In the genomic region with DNA sequence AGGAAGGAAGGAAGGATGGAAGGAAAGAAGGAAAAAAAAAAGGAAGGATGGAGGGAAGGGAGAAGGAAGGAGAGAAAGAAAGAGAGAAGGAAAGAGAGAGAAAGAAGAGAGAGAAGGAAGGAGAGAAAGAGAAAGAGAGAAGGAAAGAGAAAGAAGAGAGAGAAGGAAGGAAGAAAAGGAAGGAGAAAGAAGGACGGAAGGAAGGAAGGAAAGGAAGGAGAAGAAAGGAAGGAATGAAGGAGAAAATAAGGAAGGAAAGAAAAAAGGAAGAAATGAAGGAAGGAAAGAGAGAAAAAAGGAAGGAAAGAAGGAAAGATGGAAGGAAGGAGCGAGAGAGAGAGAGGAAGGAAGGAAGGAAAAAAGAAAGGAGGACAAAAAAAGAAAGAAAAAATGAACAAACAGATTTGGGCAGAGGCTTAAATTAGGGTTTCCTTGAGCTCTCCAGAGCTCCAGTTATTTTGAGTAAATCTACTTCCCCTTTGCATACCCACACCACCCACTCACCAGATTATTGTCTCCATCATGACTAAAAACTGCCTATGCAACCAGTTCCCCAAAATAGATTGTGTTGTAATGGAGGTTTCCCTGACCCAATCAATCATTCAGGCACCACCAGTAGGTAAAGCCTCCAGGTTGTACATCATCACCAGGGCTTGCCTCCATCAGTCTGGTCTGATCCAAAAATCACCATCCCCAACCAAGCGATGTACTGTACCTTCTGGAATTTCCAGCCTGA, we compare ENCODE assay signal across 15 cellular contexts.
DNase-seq lines count a peak whose midpoint lies in the region; ATAC-seq lines count a peak whose summit lies in the region.
"Had no signal": no experiment of that assay in that cellular context is flagged by ENCODE, and none has a peak within 500 bp of the region (broad histone marks: within the 10 kb centered on the region; RNA-seq: fewer than 3 reads in every experiment).

No MANE protein-coding gene starts in this region.

- POLR2A ChIA-PET in CD8-positive, alpha-beta memory T cell (lab: Charles Lee), result no interaction called here

- 82 to 92% methylated on average over 3 of the region's 3 CpGs for WGBS in aorta, 2 donors

- peak overlapping the region in 10 of 11 experiments; percentile 31 to 79 (median 62); a peak in 19 of 22 replicates for H3K27ac ChIP-seq in BLaER1 treated with 17β-estradiol and CSF1 and Interleukin-3, amounts not matched to agents 10 nM and 100 nM
- H3K27ac ChIP-seq in CD8-positive, alpha-beta memory T cell (ENCODE audit: low read depth, low read length), result no peak overlapping the region
- no peak overlapping the region for H3K27ac ChIP-seq in aorta (ENCODE audit: low read depth in 1 of 2, low read length in 2 of 2)

- peak overlapping the region in 3 of 11 experiments; percentile 20 to 58 (median 47); a peak in 3 of 22 replicates for H3K9ac ChIP-seq in BLaER1 treated with 17β-estradiol and CSF1 and Interleukin-3, amounts not matched to agents 10 nM and 100 nM

- ATAC-seq in GM19351 (IDR thresholded peaks at IDR 0.05; ENCODE audit: unreplicated experiment) (peak; percentile 79), HG03060 (IDR thresholded peaks at IDR 0.05; ENCODE audit: low read depth, unreplicated experiment) (peak; percentile 88), aorta (ENCODE audit: low FRiP score) (no peak), HG03139 (IDR thresholded peaks at IDR 0.05; ENCODE audit: unreplicated experiment) (no peak)
- ATAC-seq: activated T-cell treated with anti-CD3 and anti-CD28 coated beads, Interleukin-2, amount 50 U/mL, for 72 hours; T-cell had no signal

- H3K4me2 ChIP-seq in BLaER1 treated with 17β-estradiol and CSF1 and Interleukin-3, amounts not matched to agents 10 nM and 100 nM, result peak overlapping the region in 9 of 11 experiments; percentile 2 to 69 (median 51); a peak in 18 of 22 replicates

- intact Hi-C loops in aorta (cut with DNase I), result no loop called here

- no peak overlapping the region for H3K27ac Mint-ChIP-seq in CD8-positive, alpha-beta memory T cell
- H3K27ac Mint-ChIP-seq: T-cell, type B pancreatic cell had no signal

- peaks cover 0 to 5% (median 0%) of the 10 kb centered on the region in 11 experiments; a peak in 2 of 22 replicates for H3K27me3 ChIP-seq in BLaER1 treated with 17β-estradiol and CSF1 and Interleukin-3, amounts not matched to agents 10 nM and 100 nM
- no peaks in the 10 kb centered on the region for H3K27me3 ChIP-seq in CD8-positive, alpha-beta memory T cell (ENCODE audit: insufficient read depth, low read length, poor library complexity, severe bottlenecking)
- H3K27me3 ChIP-seq in aorta (ENCODE audit: control insufficient read depth in 1 of 2, insufficient read depth in 2 of 2, low read length in 1 of 2), result no peaks in the 10 kb centered on the region

- H3K4me1 Mint-ChIP-seq in CD8-positive, alpha-beta memory T cell, result no peaks in the 10 kb centered on the region
- H3K4me1 Mint-ChIP-seq: T-cell had no signal

- H3K36me3 Mint-ChIP-seq in CD8-positive, alpha-beta memory T cell, result no peaks in the 10 kb centered on the region
- H3K36me3 Mint-ChIP-seq: T-cell, type B pancreatic cell had no signal

- no peaks in the 10 kb centered on the region for H3K36me3 ChIP-seq in BLaER1 treated with 17β-estradiol and CSF1 and Interleukin-3, amounts not matched to agents 10 nM and 100 nM
- H3K36me3 ChIP-seq in CD8-positive, alpha-beta memory T cell (ENCODE audit: insufficient read depth, low read length), result no peaks in the 10 kb centered on the region
- no peaks in the 10 kb centered on the region for H3K36me3 ChIP-seq in aorta (ENCODE audit: control insufficient read depth in 1 of 2, insufficient read depth in 2 of 2, low read length in 1 of 2)

- DNase-seq in NOMO-1 (lab: John Stamatoyannopoulos, UW; ENCODE audit: unreplicated experiment in 2 of 2) (peak; percentile 53 to 54), aorta (no peak), GM19238 (ENCODE audit: insufficient read length, low spot score) (no peak)
- DNase-seq in CD8-positive, alpha-beta memory T cell, result no peak
- DNase-seq: activated CD4-positive, alpha-beta T cell treated with anti-CD3 and anti-CD28 coated beads for 48 hours; activated T-cell treated with anti-CD3 and anti-CD28 coated beads, Interleukin-2, amount 50 U/mL, for 72 hours; amygdala; NCI-H2029; nucleus accumbens; T-cell had no signal

- H3K4me3 Mint-ChIP-seq in CD8-positive, alpha-beta memory T cell, result no peak overlapping the region
- H3K4me3 Mint-ChIP-seq: activated T-cell treated with anti-CD3 and anti-CD28 coated beads, Interleukin-2, amount 50 U/mL, for 72 hours; T-cell; type B pancreatic cell had no signal

- peaks cover 0 to 5% (median 0%) of the 10 kb centered on the region in 11 experiments; a peak in 4 of 22 replicates for H3K9me3 ChIP-seq in BLaER1 treated with 17β-estradiol and CSF1 and Interleukin-3, amounts not matched to agents 10 nM and 100 nM (replicated peaks in 1 of 11)
- H3K9me3 ChIP-seq in CD8-positive, alpha-beta memory T cell (ENCODE audit: low read length), result no peaks in the 10 kb centered on the region
- H3K9me3 ChIP-seq in aorta (ENCODE audit: control insufficient read depth, low read length), result no peaks in the 10 kb centered on the region

- no peak overlapping the region for H3K4me3 ChIP-seq in BLaER1 treated with 17β-estradiol and CSF1 and Interleukin-3, amounts not matched to agents 10 nM and 100 nM
- no peak overlapping the region for H3K4me3 ChIP-seq in CD8-positive, alpha-beta memory T cell (ENCODE audit: low read length)
- H3K4me3 ChIP-seq in aorta (ENCODE audit: low read length in 2 of 2), result no peak overlapping the region

- H4K20me1 ChIP-seq in BLaER1 treated with 17β-estradiol and CSF1 and Interleukin-3, amounts not matched to agents 10 nM and 100 nM, result no peaks in the 10 kb centered on the region

- peaks cover 11 to 32% (median 22%) of the 10 kb centered on the region in 5 donors for H3K9me3 Mint-ChIP-seq in CD8-positive, alpha-beta memory T cell
- H3K9me3 Mint-ChIP-seq: type B pancreatic cell had no signal

- peaks cover 0 to 18% (median 15%) of the 10 kb centered on the region in 10 experiments; a peak in 15 of 20 replicates for H3K4me1 ChIP-seq in BLaER1 treated with 17β-estradiol and CSF1 and Interleukin-3, amounts not matched to agents 10 nM and 100 nM
- H3K4me1 ChIP-seq in CD8-positive, alpha-beta memory T cell (ENCODE audit: insufficient read depth, low read length), result no peaks in the 10 kb centered on the region
- no peaks in the 10 kb centered on the region for H3K4me1 ChIP-seq in aorta (ENCODE audit: control insufficient read depth in 1 of 2, insufficient read depth in 2 of 2, low read length in 2 of 2)

- CTCF ChIA-PET in CD8-positive, alpha-beta memory T cell (lab: Charles Lee), result no interaction called here

- no peaks in the 10 kb centered on the region for H3K27me3 Mint-ChIP-seq in CD8-positive, alpha-beta memory T cell
- H3K27me3 Mint-ChIP-seq: T-cell, type B pancreatic cell had no signal

Comparison
In these comparisons a context has a peak if more than half of its experiments do, and no peak if none do; other contexts are left out.
1. H3K27ac ChIP-seq: peak in BLaER1 treated with 17β-estradiol and CSF1 and Interleukin-3, amounts not matched to agents 10 nM and 100 nM (10 of 11); none in CD8-positive, alpha-beta memory T cell (single experiment) and aorta (0 of 2).
2. ATAC-seq: peak in GM19351 (single experiment) and HG03060 (single experiment); none in aorta (single experiment) and HG03139 (single experiment).
3. DNase-seq: peak in NOMO-1 (2 of 2); none in CD8-positive, alpha-beta memory T cell (0 of 5), aorta (0 of 2) and GM19238 (single experiment).